11 cellular contexts compared by ENCODE assay signal in the genomic region with DNA sequence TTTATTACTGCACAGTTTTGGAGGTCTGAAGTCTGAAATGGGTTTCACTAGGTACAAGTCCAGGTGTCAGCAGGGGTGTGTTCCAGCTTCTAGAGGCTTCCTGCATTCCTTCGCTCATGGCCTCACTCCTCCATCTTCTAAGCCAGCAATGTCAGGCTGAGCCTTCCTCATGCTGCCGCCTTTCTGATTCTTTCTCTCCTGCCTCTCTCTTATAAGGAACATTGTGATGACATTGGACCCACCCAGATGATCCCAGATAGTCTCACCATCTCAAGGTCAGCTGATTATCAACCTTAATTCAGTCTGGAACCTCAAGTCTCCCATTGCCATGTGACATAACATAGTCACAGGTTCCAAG.
A peak's percentile ranks its signal among the peaks of the same experiment; 100 is the strongest.
DNase-seq lines count a peak whose midpoint lies in the region; ATAC-seq and TF ChIP-seq lines count a peak whose summit lies in the region.
"Had no signal": no experiment of that assay in that cellular context is flagged by ENCODE, and none has a peak within 500 bp of the region (broad histone marks: within the 10 kb centered on the region; RNA-seq: fewer than 3 reads in every experiment).

No MANE protein-coding gene starts in this region.

- peak overlapping the region in 3 of 5 experiments; percentile 3 to 87 (median 61) for H3K27ac Mint-ChIP-seq in brain

- peaks cover 13% of the 10 kb centered on the region for H3K27me3 Mint-ChIP-seq in brain

- peak overlapping the region in 1 of 5 experiments; percentile 3 for H3K4me3 Mint-ChIP-seq in brain

- TF ChIP-seq CTCF in HL-60 (IDR thresholded peaks at IDR 0.05; ENCODE audit: insufficient read depth, low read length) (no peak), brain (conservative IDR thresholded peaks at IDR 0.05) (no peak)

- peaks cover 13% of the 10 kb centered on the region for H3K4me1 Mint-ChIP-seq in brain

- DNase-seq in HL-60 (ENCODE audit: low read depth in 1 of 2, low spot score in 1 of 2), result no peak
- DNase-seq in DMS114 treated with DMSO at 0.1 percent for 48 hours (lab: John Stamatoyannopoulos, UW; ENCODE audit: unreplicated experiment), result no peak
- DNase-seq in left colon, result no peak
- DNase-seq in DMS79 (lab: John Stamatoyannopoulos, UW), result no peak
- no peak for DNase-seq in Right ventricle myocardium superior
- DNase-seq: cerebellar nuclear complex, NCI-H2081 had no signal

- H3K4me3 ChIP-seq in HL-60 (replicated peaks; ENCODE audit: insufficient read depth, low read length), result no peak overlapping the region
- H3K4me3 ChIP-seq in skin epidermis, result no peak overlapping the region
- H3K4me3 ChIP-seq: thoracic aorta had no signal

- ATAC-seq in GM19455 (IDR thresholded peaks at IDR 0.05; ENCODE audit: unreplicated experiment) (peak; percentile 15), left colon (no peak), Right ventricle myocardium superior (ENCODE audit: poor library complexity) (no peak)

- intact Hi-C loops in left colon (cut with DNase I, micrococcal nuclease) (no loop called here), Right ventricle myocardium superior (cut with DNase I) (no loop called here)

- H3K27me3 ChIP-seq in HL-60 (ENCODE audit: insufficient read depth, poor library complexity, severe bottlenecking), result no peaks in the 10 kb centered on the region

- peaks cover 5 to 18% (median 14%) of the 10 kb centered on the region in 5 experiments for H3K9me3 Mint-ChIP-seq in brain

- H3K27ac ChIP-seq in HL-60 (replicated peaks), result peak overlapping the region; percentile 96
- H3K27ac ChIP-seq in skin epidermis, result peak overlapping the region in 15 of 21 experiments; percentile 1 to 89 (median 64)

- H3K36me3 Mint-ChIP-seq in brain, result no peaks in the 10 kb centered on the region
